ENCODE assay signal across 8 cellular contexts in the genomic region with DNA sequence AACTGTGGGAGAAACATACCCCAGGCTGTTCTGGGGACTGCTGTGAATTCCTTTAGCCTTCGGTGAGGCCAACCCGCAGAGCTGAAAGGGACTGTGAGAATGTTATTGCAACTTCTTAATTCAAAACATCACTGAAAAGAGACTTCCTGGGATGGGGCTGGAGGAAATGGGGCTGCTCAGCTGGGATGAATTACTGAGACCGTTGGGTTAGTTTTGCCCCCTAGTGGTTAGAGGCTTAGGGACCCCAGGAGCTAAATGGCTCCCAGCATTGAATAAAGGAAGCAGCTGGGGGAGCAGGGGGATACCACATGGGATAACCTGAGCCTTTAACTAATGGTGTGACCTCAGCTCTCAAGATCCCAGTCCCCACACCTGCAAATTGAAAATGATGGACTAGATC.
DNase-seq lines count a peak whose midpoint lies in the region; ATAC-seq and TF ChIP-seq lines count a peak whose summit lies in the region.

No MANE protein-coding gene starts in this region.

- no peak overlapping the region for H3K4me3 ChIP-seq in BE2C (ENCODE audit: low read depth, low read length)
- H3K4me3 ChIP-seq in NT2/D1 (ENCODE audit: insufficient read length, low read depth), result no peak overlapping the region

- no peaks in the 10 kb centered on the region for H3K36me3 ChIP-seq in BE2C
- H3K36me3 ChIP-seq in NT2/D1 (ENCODE audit: insufficient read depth, insufficient read length, low read length), result no peaks in the 10 kb centered on the region

- H3K9ac ChIP-seq in NT2/D1 (ENCODE audit: insufficient read length, low read depth), result no peak overlapping the region

- DNase-seq in BE2C, result peak; percentile 42
- peak; percentile 7 for DNase-seq in GM20000 (ENCODE audit: low spot score)
- peak; percentile 51 for DNase-seq in NT2/D1 (ENCODE audit: low read depth, low spot score)
- peak; percentile 28 for DNase-seq in foreskin melanocyte
- DNase-seq in NCI-H128 (lab: John Stamatoyannopoulos, UW; ENCODE audit: unreplicated experiment), result no peak
- DNase-seq in activated T-cell treated with anti-CD3 and anti-CD28 coated beads for 4 hours, result no peak

- H3K4me1 ChIP-seq in BE2C, result no peaks in the 10 kb centered on the region
- H3K4me1 ChIP-seq in NT2/D1 (ENCODE audit: insufficient read depth, insufficient read length), result no peaks in the 10 kb centered on the region

- ATAC-seq in HG03159 (IDR thresholded peaks at IDR 0.05; ENCODE audit: unreplicated experiment), result no peak
- no peak for ATAC-seq in GM21390 (IDR thresholded peaks at IDR 0.05; ENCODE audit: unreplicated experiment)

- H3K27me3 ChIP-seq in BE2C, result no peaks in the 10 kb centered on the region
- H3K27me3 ChIP-seq in NT2/D1 (ENCODE audit: insufficient read depth, insufficient read length), result no peaks in the 10 kb centered on the region

- no peaks in the 10 kb centered on the region for H3K9me3 ChIP-seq in BE2C
- H3K9me3 ChIP-seq in NT2/D1 (ENCODE audit: insufficient read depth, low read length), result no peaks in the 10 kb centered on the region

- TF ChIP-seq CTCF in BE2C (IDR thresholded peaks at IDR 0.05; ENCODE audit: low read depth, low read length), result peak; percentile 66
- TF ChIP-seq CTCF in GM20000 (IDR thresholded peaks at IDR 0.05; ENCODE audit: extremely low read depth, missing control alignments), result peak; percentile 12

Comparison
In these comparisons a context has a peak if more than half of its experiments do, and no peak if none do; other contexts are left out.
1. DNase-seq: peak in BE2C (single experiment), GM20000 (single experiment), NT2/D1 (single experiment) and foreskin melanocyte (single experiment); none in NCI-H128 (single experiment) and activated T-cell treated with anti-CD3 and anti-CD28 coated beads for 4 hours (single experiment).